In genomic region chr5:146940295-146940694, GRCh38 we compare ENCODE assay signal across 20 cellular contexts.
"Had no signal": no experiment of that assay in that cellular context is flagged by ENCODE, and none has a peak within 500 bp of the region (broad histone marks: within the 10 kb centered on the region; RNA-seq: fewer than 3 reads in every experiment).

No MANE protein-coding gene starts in this region.

- H3K36me3 ChIP-seq: heart left ventricle, left lung, lower lobe of right lung, right atrium auricular region, sigmoid colon had no signal

- H3K9me3 ChIP-seq: heart left ventricle, left lung, lower lobe of right lung, right atrium auricular region, sigmoid colon had no signal

- H3K4me3 ChIP-seq: heart left ventricle, left lung, lower lobe of right lung, right atrium auricular region, sigmoid colon, skin epidermis had no signal

- DNase-seq: effector CD4-positive, alpha-beta T cell; endodermal cell; erythroblast; foreskin melanocyte; heart left ventricle; hippocampal formation; islet precursor cell; left lung; lower lobe of right lung; natural killer cell; sigmoid colon; stimulated activated CD4-positive, alpha-beta T cell treated with anti-CD3 and anti-CD28 coated beads, Interleukin-2, amount 100 ng/mL, for 24 hours; stimulated activated CD4-positive, alpha-beta T cell treated with anti-CD3 and anti-CD28 coated beads, Interleukin-4, amount 100 ng/mL, for 4 hours; stimulated activated naive B cell treated with anti-CD40 and anti-IgM and Interleukin-4, amounts not matched to agents 10 μg/mL and 1 μg/mL and 100 μg/mL, for 72 hours; stimulated activated naive CD8-positive, alpha-beta T cell treated with anti-CD3 and anti-CD28 coated beads, Interleukin-15, amount 100 ng/mL, for 72 hours; trophoblast cell had no signal

- FAIRE-seq: colon, endothelial cell of umbilical vein had no signal

- H3K4me1 ChIP-seq: heart left ventricle, left lung, lower lobe of right lung, right atrium auricular region had no signal

- H3K27ac ChIP-seq: heart left ventricle, left lung, lower lobe of right lung, right atrium auricular region, sigmoid colon, skin epidermis had no signal

- ATAC-seq: heart left ventricle; left lung; lower lobe of right lung; natural killer cell; stimulated activated naive B cell treated with anti-CD40 and anti-IgM and Interleukin-4, amounts not matched to agents 10 μg/mL and 1 μg/mL and 100 μg/mL, for 72 hours; stimulated activated naive CD8-positive, alpha-beta T cell treated with anti-CD3 and anti-CD28 coated beads, Interleukin-15, amount 100 ng/mL, for 72 hours had no signal
